Comparison of ENCODE assay signal across 12 cellular contexts in the genomic region with DNA sequence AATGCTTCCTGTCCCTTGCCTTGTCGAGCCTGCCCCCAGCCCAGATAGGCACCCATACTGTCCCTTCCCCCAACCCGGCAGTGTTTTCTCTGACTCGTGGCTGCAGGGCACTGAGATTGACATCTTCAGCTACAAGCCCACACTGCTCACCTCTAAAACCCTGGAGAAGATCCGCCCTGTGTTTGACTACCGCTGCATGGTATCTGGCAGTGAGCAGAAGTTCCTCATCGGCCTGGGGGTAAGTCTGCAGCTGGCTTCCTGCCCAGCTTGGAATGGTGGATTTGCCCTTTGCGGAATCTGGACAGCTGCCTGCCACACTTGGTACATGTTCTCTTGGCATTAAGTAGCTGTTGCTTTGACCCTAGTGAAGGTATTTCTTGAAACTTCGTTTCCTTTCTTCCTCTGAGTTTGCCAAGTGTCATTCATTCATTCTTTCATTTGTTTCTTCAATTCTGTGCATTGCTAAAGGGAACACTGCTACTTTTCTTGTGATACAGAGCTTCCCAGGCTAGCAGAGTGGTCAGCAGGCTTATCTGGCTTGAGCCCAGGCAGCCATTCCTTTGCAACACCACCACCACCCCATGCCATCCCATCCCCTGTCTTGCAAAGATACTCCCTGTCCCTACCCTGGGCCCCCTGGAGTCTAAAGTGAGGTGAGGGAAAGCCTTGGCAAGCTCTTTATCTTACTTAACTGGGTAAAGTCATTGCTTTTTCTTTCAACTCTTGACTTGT. TPM values are rescaled to one million over a fixed set of nuclear protein-coding genes. Genes with fewer than 3 reads are reported as not detected.
DNase-seq lines count a peak whose midpoint lies in the region; ATAC-seq and TF ChIP-seq lines count a peak whose summit lies in the region.
"Had no signal": no experiment of that assay in that cellular context is flagged by ENCODE, and none has a peak within 500 bp of the region (broad histone marks: within the 10 kb centered on the region; RNA-seq: fewer than 3 reads in every experiment).

No MANE protein-coding gene starts in this region.

- H3K4me1 Mint-ChIP-seq in activated CD4-positive, alpha-beta T cell treated with anti-CD3 and anti-CD28 coated beads, Interleukin-2, amount 10 ng/mL, durations not matched to agents 24 days and 14 days = no peaks in the 10 kb centered on the region

- H3K4me3 ChIP-seq in HEK293 (ENCODE audit: low read depth, low read length) (no peak overlapping the region), SK-N-SH (ENCODE audit: low read depth in 2 of 2, low read length in 1 of 2) (no peak overlapping the region), GM23248 (no peak overlapping the region)
- H3K4me3 ChIP-seq: upper lobe of right lung had no signal

- H2AFZ ChIP-seq in SK-N-SH (ENCODE audit: low read depth) = no peak overlapping the region
- H2AFZ ChIP-seq in GM23248 = no peak overlapping the region

- DNase-seq in SK-N-SH = peak; percentile 84
- DNase-seq in erythroblast (lab: John Stamatoyannopoulos, UW) = peak; percentile 19 to 27
- DNase-seq in myocyte (ENCODE audit: low read depth) = peak; percentile 93
- no peak for DNase-seq in activated CD4-positive, alpha-beta T cell treated with anti-CD3 and anti-CD28 coated beads, Interleukin-2, amount 10 ng/mL, durations not matched to agents 24 days and 14 days
- DNase-seq in GM23248 = no peak
- DNase-seq: cerebellar nuclear complex, COR-L47, NCI-H1930, upper lobe of right lung had no signal

- H3F3A ChIP-seq in SK-N-SH (replicated peaks; ENCODE audit: insufficient read depth) (no peaks in the 10 kb centered on the region), GM23248 (ENCODE audit: insufficient read depth) (no peaks in the 10 kb centered on the region)

- intact Hi-C loops in activated CD4-positive, alpha-beta T cell treated with anti-CD3 and anti-CD28 coated beads, Interleukin-2, amount 10 ng/mL, durations not matched to agents 24 days and 14 days (cut with micrococcal nuclease) = no loop called here

- H3K9me2 ChIP-seq in SK-N-SH (no peaks in the 10 kb centered on the region), GM23248 (ENCODE audit: insufficient read depth) (no peaks in the 10 kb centered on the region)

- peak; percentile 35 for TF ChIP-seq RAD21 in SK-N-SH (IDR thresholded peaks at IDR 0.05; ENCODE audit: low read length)

- H3K36me3 ChIP-seq in HEK293 (ENCODE audit: control insufficient read depth in 2 of 2, insufficient read depth in 1 of 2, low read length in 2 of 2) (peaks cover 38 to 81% of the 10 kb centered on the region in 2 experiments), SK-N-SH (replicated peaks in 1 of 2; ENCODE audit: control insufficient read depth in 1 of 2, insufficient read depth in 2 of 2, low read length in 1 of 2) (peaks cover 26 to 62% of the 10 kb centered on the region in 2 experiments), GM23248 (ENCODE audit: low read depth) (peaks cover 18% of the 10 kb centered on the region; the same call in 1 of the 2 replicates)

- TF ChIP-seq CTCF in HEK293 (tag by site-specific recombination; IDR thresholded peaks at IDR 0.05) = no peak
- no peak for TF ChIP-seq CTCF in SK-N-SH (IDR thresholded peaks at IDR 0.05)

- H3K36me3 Mint-ChIP-seq in activated CD4-positive, alpha-beta T cell treated with anti-CD3 and anti-CD28 coated beads, Interleukin-2, amount 10 ng/mL, durations not matched to agents 24 days and 14 days (ENCODE audit: low read depth) = peaks cover 71% of the 10 kb centered on the region

- H3K27ac ChIP-seq in HEK293 (ENCODE audit: extremely low read depth, low read depth, low read length) = no peak overlapping the region
- H3K27ac ChIP-seq in SK-N-SH (ENCODE audit: low read depth in 2 of 2, low read length in 1 of 2) = peak overlapping the region in 1 of 2 experiments; percentile 88; a peak in 3 of 4 replicates
- no peak overlapping the region for H3K27ac ChIP-seq in GM23248
- H3K27ac ChIP-seq: upper lobe of right lung had no signal

- H3K27me3 ChIP-seq in SK-N-SH (ENCODE audit: insufficient read depth) (no peaks in the 10 kb centered on the region), GM23248 (replicated peaks; ENCODE audit: insufficient read depth) (no peaks in the 10 kb centered on the region)
- H3K27me3 ChIP-seq: upper lobe of right lung had no signal

- no peaks in the 10 kb centered on the region for H3K27me3 Mint-ChIP-seq in activated CD4-positive, alpha-beta T cell treated with anti-CD3 and anti-CD28 coated beads, Interleukin-2, amount 10 ng/mL, durations not matched to agents 24 days and 14 days

- CTCF ChIA-PET in HEK293 (lab: Yijun Ruan, JAX) (interaction anchor here (0.7 kb wide), 1 partner anchor 148 kb away, joined by 3 read pairs; no protein-coding TSS in a partner anchor), SK-N-SH (lab: Yijun Ruan, JAX) (interaction anchor here (0.8 to 4.8 kb wide), 16 partner anchors 8 to 1021 kb away, joined by 3 to 26 read pairs (median 5); no protein-coding TSS in a partner anchor)

- in situ Hi-C loops in GM23248 (cut with MboI) = no loop called here

- H4K20me1 ChIP-seq in SK-N-SH (ENCODE audit: insufficient read depth) (no peaks in the 10 kb centered on the region), GM23248 (ENCODE audit: insufficient read depth) (no peaks in the 10 kb centered on the region)

- no peaks in the 10 kb centered on the region for H3K9me3 ChIP-seq in HEK293 (ENCODE audit: control insufficient read depth, insufficient read depth, low read depth, low read length)
- H3K9me3 ChIP-seq in SK-N-SH = no peaks in the 10 kb centered on the region
- H3K9me3 ChIP-seq in GM23248 (ENCODE audit: low read depth) = no peaks in the 10 kb centered on the region
- H3K9me3 ChIP-seq: upper lobe of right lung had no signal

- H3K4me1 ChIP-seq in HEK293 (ENCODE audit: control insufficient read depth, insufficient read depth, low read length) (no peaks in the 10 kb centered on the region), SK-N-SH (ENCODE audit: control insufficient read depth in 1 of 2, insufficient read depth in 2 of 2, low read depth in 1 of 2, low read length in 1 of 2) (peaks cover 7 to 32% of the 10 kb centered on the region in 2 experiments; a peak in 3 of 4 replicates), GM23248 (ENCODE audit: insufficient read depth) (no peaks in the 10 kb centered on the region)
- H3K4me1 ChIP-seq: upper lobe of right lung had no signal

- no peaks in the 10 kb centered on the region for H3K79me2 ChIP-seq in SK-N-SH (ENCODE audit: insufficient read depth)
- H3K79me2 ChIP-seq in GM23248 (ENCODE audit: insufficient read depth) = 0 out of 2 replicates have a peak, but pooled peaks cover under 1% of the 10 kb centered on the region

- no peak overlapping the region for H3K27ac Mint-ChIP-seq in activated CD4-positive, alpha-beta T cell treated with anti-CD3 and anti-CD28 coated beads, Interleukin-2, amount 10 ng/mL, durations not matched to agents 24 days and 14 days

- POLR2A ChIA-PET in HEK293 (lab: Yijun Ruan, JAX) = no interaction called here
- POLR2A ChIA-PET in SK-N-SH (lab: Yijun Ruan, JAX) = interaction anchor here (1.1 to 1.7 kb wide), 2 partner anchors 18 to 22 kb away, joined by 4 read pairs; no protein-coding TSS in a partner anchor

- peak; percentile 23 to 85; a peak in 3 of 4 replicates for TF ChIP-seq EP300 in SK-N-SH (IDR thresholded peaks at IDR 0.05; ENCODE audit: borderline replicate concordance in 1 of 2, low read depth in 1 of 2, low read length in 1 of 2)

- no peak for TF ChIP-seq POLR2A in erythroblast (IDR thresholded peaks at IDR 0.05; ENCODE audit: low read length)

- no peak overlapping the region for H3K4me3 Mint-ChIP-seq in activated CD4-positive, alpha-beta T cell treated with anti-CD3 and anti-CD28 coated beads, Interleukin-2, amount 10 ng/mL, durations not matched to agents 24 days and 14 days

- H3K4me2 ChIP-seq in SK-N-SH (0 out of 2 replicates have a peak overlapping the region, but pooled peaks have one; percentile 26), GM23248 (ENCODE audit: unreplicated experiment) (no peak overlapping the region)

- H3K9ac ChIP-seq in SK-N-SH = no peak overlapping the region
- H3K9ac ChIP-seq in GM23248 = no peak overlapping the region

- WGBS in SK-N-SH (ENCODE audit: low lambda C conversion rate) = 31% methylated on average over 5 of the region's 8 CpGs
- WGBS in GM23248 (ENCODE audit: low coverage in 1 of 2, low lambda C conversion rate in 2 of 2, missing lambda C conversion rate in 2 of 2), 2 experiments = 79% methylated on average over 8 of the region's 8 CpGs

- H3K9me3 Mint-ChIP-seq in activated CD4-positive, alpha-beta T cell treated with anti-CD3 and anti-CD28 coated beads, Interleukin-2, amount 10 ng/mL, durations not matched to agents 24 days and 14 days = no peaks in the 10 kb centered on the region

- no peak for ATAC-seq in HG02981 (IDR thresholded peaks at IDR 0.05; ENCODE audit: unreplicated experiment)
- ATAC-seq in HG03457 (IDR thresholded peaks at IDR 0.05; ENCODE audit: unreplicated experiment) = no peak
- ATAC-seq: upper lobe of right lung had no signal

TF ChIP-seq in HEK293, 187 proteins besides CTCF, POLR2A, EP300 and RAD21 (continues in another document):
- peak; percentile 15; the same call in 1 of the 2 replicates for TF ChIP-seq GLIS1 (tag by site-specific recombination; IDR thresholded peaks at IDR 0.05)

TF ChIP-seq in SK-N-SH, 30 proteins besides CTCF, POLR2A, EP300 and RAD21 (continues in another document):
- no peak for TF ChIP-seq TAF1 (IDR thresholded peaks at IDR 0.05; ENCODE audit: borderline replicate concordance, low read depth, low read length)
- TF ChIP-seq SMC3 (IDR thresholded peaks at IDR 0.05; ENCODE audit: low read depth, low read length) = peak; percentile 29; the same call in 1 of the 2 replicates
- TF ChIP-seq CHD2 (IDR thresholded peaks at IDR 0.05; ENCODE audit: low read length, partially characterized antibody) = peak; percentile 88
- 0 out of 2 replicates have a peak, but pooled peaks have one; percentile 20 for TF ChIP-seq SIN3A (IDR thresholded peaks at IDR 0.05; ENCODE audit: borderline replicate concordance, low read depth, low read length)

RNA-seq across cellular contexts. Expression of gene CCDC167, which starts 26.2 kb away (rescaled TPM):
- 49.1 and 63.2 TPM in 2 replicates for polyA plus RNA-seq in SK-N-SH (2012; rRNA removed)
- polyA plus RNA-seq in SK-N-SH (2012; cell fraction: cytosol; rRNA removed) = 50.1 and 62.9 TPM in 2 replicates
- polyA plus RNA-seq in SK-N-SH (2012; cell fraction: nucleus; rRNA removed) = 17.7 and 37.0 TPM in 2 replicates
- 42.4 and 45.9 TPM in 2 replicates for total RNA-seq in myocyte
- 56.6 TPM for polyA plus RNA-seq in myocyte (2012)
- 59.1 and 62.4 TPM in 2 replicates for total RNA-seq in activated CD4-positive, alpha-beta T cell treated with anti-CD3 and anti-CD28 coated beads, Interleukin-2, amount 10 ng/mL, durations not matched to agents 24 days and 14 days
- total RNA-seq in GM23248 (2014; rRNA removed; shearing (Covaris generic)) = 35.8 and 41.2 TPM in 2 replicates
- polyA plus RNA-seq in GM23248 (2016; fragmentation: Nextera tagmentation; extraction: Ambion mirVana) = 48.1 and 51.0 TPM in 2 replicates

RNA-seq across cellular contexts. Expression of gene CMTR1, which starts 40.5 kb away (rescaled TPM):
- polyA plus RNA-seq in SK-N-SH (2012; rRNA removed) (19.8 and 25.0 TPM in 2 replicates), GM23248 (2016; fragmentation: Nextera tagmentation; extraction: Ambion mirVana) (15.2 and 16.1 TPM in 2 replicates)
- polyA plus RNA-seq in SK-N-SH (2012; cell fraction: cytosol; rRNA removed) = 14.4 and 17.2 TPM in 2 replicates
- 52.7 and 76.0 TPM in 2 replicates for polyA plus RNA-seq in SK-N-SH (2012; cell fraction: nucleus; rRNA removed)
- total RNA-seq in myocyte = 34.0 and 35.1 TPM in 2 replicates
- 34.5 TPM for polyA plus RNA-seq in myocyte (2012)
- total RNA-seq in activated CD4-positive, alpha-beta T cell treated with anti-CD3 and anti-CD28 coated beads, Interleukin-2, amount 10 ng/mL, durations not matched to agents 24 days and 14 days = 56.4 and 57.1 TPM in 2 replicates
- 37.7 and 46.3 TPM in 2 replicates for total RNA-seq in GM23248 (2014; rRNA removed; shearing (Covaris generic))

Comparison
In these comparisons a context has a peak if more than half of its experiments do, and no peak if none do; other contexts are left out.
1. DNase-seq: peak in SK-N-SH (single experiment), erythroblast (2 of 2) and myocyte (single experiment); none in activated CD4-positive, alpha-beta T cell treated with anti-CD3 and anti-CD28 coated beads, Interleukin-2, amount 10 ng/mL, durations not matched to agents 24 days and 14 days (single experiment) and GM23248 (single experiment).
2. Of the 4 proteins assayed by ChIP-seq in both HEK293 and SK-N-SH: peak only in HEK293: none; only in SK-N-SH: PBX3 and REST; in both: none; in neither: 2.